In genomic region chr7:4973728-4974198, GRCh38 we compare ENCODE assay signal across 8 cellular contexts. TPM values are rescaled to one million over a fixed set of nuclear protein-coding genes. Genes with fewer than 3 reads are reported as not detected.
DNase-seq lines count a peak whose midpoint lies in the region; ATAC-seq and TF ChIP-seq lines count a peak whose summit lies in the region.

No MANE protein-coding gene starts in this region.

- H3K9me3 Mint-ChIP-seq in GM23338 (peaks cover 13% of the 10 kb centered on the region), nephron progenitor cell (peaks cover 4% of the 10 kb centered on the region)
- no peaks in the 10 kb centered on the region for H3K9me3 Mint-ChIP-seq in stimulated activated naive CD8-positive, alpha-beta T cell treated with anti-CD3 and anti-CD28 coated beads, Interleukin-15, Interleukin-2, amounts not matched to agents 100 ng/mL and 50 ng/mL, for 24 hours

- peak overlapping the region; percentile 78 for H3K9ac ChIP-seq in ES-I3 (ENCODE audit: low read depth, low read length)

- DNase-seq in GM23338 (ENCODE audit: low spot score), result peak; percentile 97
- DNase-seq in Kasumi-1 (lab: John Stamatoyannopoulos, UW), result peak; percentile 65 to 72
- peak; percentile 86 for DNase-seq in RWPE2 (ENCODE audit: low spot score)
- DNase-seq in activated effector memory CD4-positive, alpha-beta T cell treated with anti-CD3 and anti-CD28 coated beads, Interleukin-2, amount 50 U/mL, for 16 hours, result peak; percentile 98
- DNase-seq in fibroblast of the conjunctiva (ENCODE audit: low read depth), result peak; percentile 79
- DNase-seq in nephron progenitor cell, result peak; percentile 92

- H3K4me1 Mint-ChIP-seq in GM23338, result no peaks in the 10 kb centered on the region
- peaks cover 10% of the 10 kb centered on the region for H3K4me1 Mint-ChIP-seq in nephron progenitor cell
- peaks cover 29% of the 10 kb centered on the region for H3K4me1 Mint-ChIP-seq in stimulated activated naive CD8-positive, alpha-beta T cell treated with anti-CD3 and anti-CD28 coated beads, Interleukin-15, Interleukin-2, amounts not matched to agents 100 ng/mL and 50 ng/mL, for 24 hours (ENCODE audit: low read depth)

- peaks cover 12% of the 10 kb centered on the region; the same call in 1 of the 2 replicates for H4K20me1 ChIP-seq in GM23338 (replicated peaks; ENCODE audit: insufficient read depth)

- H3K4me3 Mint-ChIP-seq in GM23338 (peak overlapping the region; percentile 90), nephron progenitor cell (peak overlapping the region; percentile 94)
- peak overlapping the region; percentile 90 for H3K4me3 Mint-ChIP-seq in stimulated activated naive CD8-positive, alpha-beta T cell treated with anti-CD3 and anti-CD28 coated beads, Interleukin-15, Interleukin-2, amounts not matched to agents 100 ng/mL and 50 ng/mL, for 24 hours

- H3K9me2 ChIP-seq in GM23338 (ENCODE audit: insufficient read depth), result no peaks in the 10 kb centered on the region

- H3K36me3 ChIP-seq in ES-I3 (ENCODE audit: insufficient read depth, low read length) (no peaks in the 10 kb centered on the region; the same call in 1 of the 2 replicates), GM23338 (ENCODE audit: insufficient read depth) (peaks cover 13% of the 10 kb centered on the region; the same call in 1 of the 2 replicates), RWPE2 (ENCODE audit: low read depth) (peaks cover 29% of the 10 kb centered on the region)

- ATAC-seq in GM23338 (peak; percentile 96), RWPE2 (ENCODE audit: low read depth) (peak; percentile 93)

- TF ChIP-seq CTCF in GM23338 (conservative IDR thresholded peaks at IDR 0.05; ENCODE audit: low read depth in 2 of 2) (peak; percentile 76 to 92), RWPE2 (IDR thresholded peaks at IDR 0.05; ENCODE audit: poor library complexity, severe bottlenecking) (peak; percentile 87), nephron progenitor cell (IDR thresholded peaks at IDR 0.05) (peak; percentile 76)

- H3K4me1 ChIP-seq in ES-I3 (ENCODE audit: insufficient read depth, low read length), result no peaks in the 10 kb centered on the region
- H3K4me1 ChIP-seq in GM23338 (ENCODE audit: insufficient read depth), result no peaks in the 10 kb centered on the region
- H3K4me1 ChIP-seq in RWPE2 (ENCODE audit: insufficient read depth, poor library complexity, severe bottlenecking), result peaks cover 3% of the 10 kb centered on the region

- H3K27me3 Mint-ChIP-seq in GM23338 (ENCODE audit: insufficient read depth, low read depth, poor library complexity) (peaks cover 8% of the 10 kb centered on the region), nephron progenitor cell (ENCODE audit: low read depth, poor library complexity) (peaks cover 10% of the 10 kb centered on the region)
- H3K27me3 Mint-ChIP-seq in stimulated activated naive CD8-positive, alpha-beta T cell treated with anti-CD3 and anti-CD28 coated beads, Interleukin-15, Interleukin-2, amounts not matched to agents 100 ng/mL and 50 ng/mL, for 24 hours, result no peaks in the 10 kb centered on the region

- H3K4me3 ChIP-seq in GM23338, result peak overlapping the region; percentile 82
- H3K4me3 ChIP-seq in RWPE2 (ENCODE audit: severe bottlenecking), result peak overlapping the region; percentile 65

- H3K9me3 ChIP-seq in ES-I3 (ENCODE audit: control insufficient read depth, insufficient read depth, low read length) (no peaks in the 10 kb centered on the region), RWPE2 (ENCODE audit: severe bottlenecking) (no peaks in the 10 kb centered on the region)

- peaks cover 11% of the 10 kb centered on the region for H3K79me2 ChIP-seq in GM23338 (replicated peaks; ENCODE audit: insufficient read depth)

- H3K27me3 ChIP-seq in GM23338 (ENCODE audit: insufficient read depth), result no peaks in the 10 kb centered on the region; the same call in 1 of the 2 replicates
- H3K27me3 ChIP-seq in RWPE2 (ENCODE audit: insufficient read depth, poor library complexity, severe bottlenecking), result no peaks in the 10 kb centered on the region

- peaks cover 23% of the 10 kb centered on the region; the same call in 2 of the 3 replicates for H3K36me3 Mint-ChIP-seq in GM23338 (ENCODE audit: low read depth)
- peaks cover 29% of the 10 kb centered on the region for H3K36me3 Mint-ChIP-seq in nephron progenitor cell (ENCODE audit: low read depth)
- H3K36me3 Mint-ChIP-seq in stimulated activated naive CD8-positive, alpha-beta T cell treated with anti-CD3 and anti-CD28 coated beads, Interleukin-15, Interleukin-2, amounts not matched to agents 100 ng/mL and 50 ng/mL, for 24 hours (ENCODE audit: low read depth), result peaks cover 31% of the 10 kb centered on the region

- no peaks in the 10 kb centered on the region for H3F3A ChIP-seq in GM23338 (replicated peaks; ENCODE audit: low read depth)

- peak overlapping the region; percentile 88 for H3K4me2 ChIP-seq in GM23338

- H3K27ac ChIP-seq in GM23338 (ENCODE audit: low read depth) (no peak overlapping the region), RWPE2 (ENCODE audit: poor library complexity, severe bottlenecking) (peak overlapping the region; percentile 51)

- H3K27ac Mint-ChIP-seq in GM23338 (peak overlapping the region; percentile 96), nephron progenitor cell (peak overlapping the region; percentile 99)
- H3K27ac Mint-ChIP-seq in stimulated activated naive CD8-positive, alpha-beta T cell treated with anti-CD3 and anti-CD28 coated beads, Interleukin-15, Interleukin-2, amounts not matched to agents 100 ng/mL and 50 ng/mL, for 24 hours, result peak overlapping the region; percentile 89

- H2AFZ ChIP-seq in GM23338, result no peak overlapping the region

TF ChIP-seq in GM23338, 12 proteins besides CTCF, POLR2A, EP300 and RAD21 (continues in another document):
- 0 out of 2 replicates have a peak, but pooled peaks have one; percentile 74 for TF ChIP-seq ZNF114 (CRISPR knock-in tag; IDR thresholded peaks at IDR 0.05)
- peak; percentile 92 for TF ChIP-seq POLR2AphosphoS5 (IDR thresholded peaks at IDR 0.05; ENCODE audit: low read depth)
- peak; percentile 45; the same call in 1 of the 2 replicates for TF ChIP-seq ZNF462 (CRISPR knock-in tag; IDR thresholded peaks at IDR 0.05)
- TF ChIP-seq ZNF331 (CRISPR knock-in tag; IDR thresholded peaks at IDR 0.05; ENCODE audit: low read depth), result no peak

RNA-seq across cellular contexts. Expression of gene MMD2, which starts 14.8 kb away (rescaled TPM):
- 0.38 and 0.39 TPM in 2 replicates for total RNA-seq in GM23338 (2014; rRNA removed; shearing (Covaris generic))
- 0.09 and 0.11 TPM in 2 replicates for polyA plus RNA-seq in GM23338 (2016; fragmentation: Nextera tagmentation; extraction: Ambion mirVana)
